ENCODE assay signal across 14 cellular contexts in the genomic region with DNA sequence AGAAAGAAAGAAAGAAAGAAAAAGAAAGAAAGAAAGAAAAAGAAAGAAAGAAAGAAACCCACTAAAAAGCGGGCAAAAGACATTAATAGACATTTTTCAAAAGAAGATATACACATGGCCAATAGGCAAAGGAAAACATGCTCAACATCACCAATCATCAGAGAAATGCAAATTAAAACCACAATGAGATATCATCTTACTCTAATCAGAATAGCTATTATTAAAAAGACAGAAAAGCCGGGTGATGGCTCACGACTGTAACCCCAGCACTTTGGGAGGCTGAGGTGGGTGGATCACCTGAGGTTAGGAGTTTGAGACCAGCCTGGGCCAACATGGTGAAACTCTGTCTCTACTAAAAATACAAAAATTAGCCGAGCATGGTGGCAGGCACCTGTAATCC. TPM values are rescaled to one million over a fixed set of nuclear protein-coding genes. Genes with fewer than 3 reads are reported as not detected.
DNase-seq lines count a peak whose midpoint lies in the region; ATAC-seq and TF ChIP-seq lines count a peak whose summit lies in the region.
"Not testable (repeated sequence)": the region's sequence is repeated elsewhere in the genome, so short reads cannot be mapped to it uniquely, and the experiment has no call there.
"Had no signal": no experiment of that assay in that cellular context is flagged by ENCODE, and none has a peak within 500 bp of the region (broad histone marks: within the 10 kb centered on the region; RNA-seq: fewer than 3 reads in every experiment).

No MANE protein-coding gene starts in this region.

- not testable (repeated sequence) for H3K79me2 ChIP-seq in KMS-11 (ENCODE audit: insufficient read depth, low read depth)

- H3K9ac ChIP-seq in KMS-11 = not testable (repeated sequence)

- ATAC-seq in CD4-positive, CD25-positive, alpha-beta regulatory T cell (ENCODE audit: low read depth in 2 of 2) = peak; percentile 25 to 30
- ATAC-seq in CD8-positive, alpha-beta T cell; stimulated activated memory B cell treated with anti-CD40 and anti-IgM and Interleukin-4, amounts not matched to agents 10 μg/mL and 1 μg/mL and 100 μg/mL, for 72 hours: not testable (repeated sequence)
- peak; percentile 41 for ATAC-seq in T-helper 17 cell

- DNase-seq in CD4-positive, CD25-positive, alpha-beta regulatory T cell = peak in 1 of 3 donors; percentile 44
- DNase-seq in CD8-positive, alpha-beta T cell; T-helper 17 cell; activated CD4-positive, alpha-beta memory T cell treated with anti-CD3 and anti-CD28 coated beads for 36 hours: not testable (repeated sequence)
- peak; percentile 63 for DNase-seq in activated effector memory CD4-positive, alpha-beta T cell treated with anti-CD3 and anti-CD28 coated beads, Interleukin-2, amount 50 U/mL, for 16 hours

- H3K4me1 Mint-ChIP-seq in CD4-positive, CD25-positive, alpha-beta regulatory T cell = peaks cover 8 to 58% (median 30%) of the 10 kb centered on the region in 4 donors
- H3K4me1 Mint-ChIP-seq in CD8-positive, alpha-beta T cell (ENCODE audit: low read depth) = peaks cover 42% of the 10 kb centered on the region
- peaks cover 29% of the 10 kb centered on the region for H3K4me1 Mint-ChIP-seq in T-helper 17 cell
- peaks cover 24% of the 10 kb centered on the region for H3K4me1 Mint-ChIP-seq in activated CD4-positive, alpha-beta memory T cell treated with anti-CD3 and anti-CD28 coated beads for 36 hours (ENCODE audit: low read depth)
- H3K4me1 Mint-ChIP-seq in stimulated activated memory B cell treated with anti-CD40 and anti-IgM and Interleukin-4, amounts not matched to agents 10 μg/mL and 1 μg/mL and 100 μg/mL, for 72 hours = peaks cover 22% of the 10 kb centered on the region

- not testable (repeated sequence) for H3K27me3 ChIP-seq in CD4-positive, CD25-positive, alpha-beta regulatory T cell (ENCODE audit: control insufficient read depth, insufficient read depth, low read length); CD8-positive, alpha-beta T cell (ENCODE audit: insufficient read depth, low read length); KMS-11 (ENCODE audit: insufficient read depth, low read depth)

- not testable (repeated sequence) for H3K36me3 ChIP-seq in CD4-positive, CD25-positive, alpha-beta regulatory T cell (ENCODE audit: control insufficient read depth, insufficient read depth, low read length); CD8-positive, alpha-beta T cell (ENCODE audit: insufficient read depth, low read length); KMS-11 (ENCODE audit: insufficient read depth)

- peak overlapping the region; percentile 65 for H3K4me3 ChIP-seq in CD4-positive, CD25-positive, alpha-beta regulatory T cell (ENCODE audit: low read depth, low read length)
- not testable (repeated sequence) for H3K4me3 ChIP-seq in CD8-positive, alpha-beta T cell (ENCODE audit: low read depth, low read length); KMS-11 (IDR thresholded peaks at IDR 0.05; ENCODE audit: insufficient read depth, low read depth, low read length)

- not testable (repeated sequence) for H3K9me3 ChIP-seq in CD4-positive, CD25-positive, alpha-beta regulatory T cell (ENCODE audit: control insufficient read depth in 2 of 2, low read length in 2 of 2); CD8-positive, alpha-beta T cell (ENCODE audit: low read length); T-helper 17 cell (ENCODE audit: control insufficient read depth, low read length, poor library complexity, severe bottlenecking)

- TF ChIP-seq CTCF in CD8-positive, alpha-beta T cell (IDR thresholded peaks at IDR 0.05); KMS-11 (conservative IDR thresholded peaks at IDR 0.05; ENCODE audit: low read depth, low read length): not testable (repeated sequence)

- H3K4me2 ChIP-seq in KMS-11 = peak overlapping the region; percentile 1; the same call in 1 of the 2 replicates

- POLR2A ChIA-PET in CD8-positive, alpha-beta T cell (lab: Charles Lee); activated CD4-positive, alpha-beta memory T cell treated with anti-CD3 and anti-CD28 coated beads for 36 hours (lab: Charles Lee): not testable (repeated sequence)

- H3K27ac Mint-ChIP-seq in CD4-positive, CD25-positive, alpha-beta regulatory T cell = peak overlapping the region; percentile 8 to 28 (median 16)
- H3K27ac Mint-ChIP-seq in CD8-positive, alpha-beta T cell = peak overlapping the region; percentile 32
- H3K27ac Mint-ChIP-seq in T-helper 17 cell = peak overlapping the region; percentile 14
- peak overlapping the region; percentile 2 for H3K27ac Mint-ChIP-seq in activated CD4-positive, alpha-beta memory T cell treated with anti-CD3 and anti-CD28 coated beads for 36 hours
- peak overlapping the region; percentile 10 for H3K27ac Mint-ChIP-seq in stimulated activated memory B cell treated with anti-CD40 and anti-IgM and Interleukin-4, amounts not matched to agents 10 μg/mL and 1 μg/mL and 100 μg/mL, for 72 hours

- not testable (repeated sequence) for H2AFZ ChIP-seq in KMS-11 (ENCODE audit: low read depth)

- not testable (repeated sequence) for H3K9me3 Mint-ChIP-seq in CD4-positive, CD25-positive, alpha-beta regulatory T cell; CD8-positive, alpha-beta T cell; activated CD4-positive, alpha-beta memory T cell treated with anti-CD3 and anti-CD28 coated beads for 36 hours; stimulated activated memory B cell treated with anti-CD40 and anti-IgM and Interleukin-4, amounts not matched to agents 10 μg/mL and 1 μg/mL and 100 μg/mL, for 72 hours

- peak overlapping the region; percentile 29 to 65 (median 42) for H3K4me3 Mint-ChIP-seq in CD4-positive, CD25-positive, alpha-beta regulatory T cell
- H3K4me3 Mint-ChIP-seq in CD8-positive, alpha-beta T cell; T-helper 17 cell; activated CD4-positive, alpha-beta memory T cell treated with anti-CD3 and anti-CD28 coated beads for 36 hours; stimulated activated memory B cell treated with anti-CD40 and anti-IgM and Interleukin-4, amounts not matched to agents 10 μg/mL and 1 μg/mL and 100 μg/mL, for 72 hours: not testable (repeated sequence)

- H3K4me1 ChIP-seq in CD4-positive, CD25-positive, alpha-beta regulatory T cell (ENCODE audit: control insufficient read depth, insufficient read depth, low read length, poor library complexity, severe bottlenecking) = peaks cover 35% of the 10 kb centered on the region
- H3K4me1 ChIP-seq in CD8-positive, alpha-beta T cell (ENCODE audit: insufficient read depth, low read length) = peaks cover 13% of the 10 kb centered on the region
- H3K4me1 ChIP-seq in KMS-11 (ENCODE audit: low read depth, poor library complexity, severe bottlenecking) = not testable (repeated sequence)

- H3K27me3 Mint-ChIP-seq in CD4-positive, CD25-positive, alpha-beta regulatory T cell; CD8-positive, alpha-beta T cell (ENCODE audit: low read depth); T-helper 17 cell; activated CD4-positive, alpha-beta memory T cell treated with anti-CD3 and anti-CD28 coated beads for 36 hours: not testable (repeated sequence)
- peaks cover 28% of the 10 kb centered on the region for H3K27me3 Mint-ChIP-seq in stimulated activated memory B cell treated with anti-CD40 and anti-IgM and Interleukin-4, amounts not matched to agents 10 μg/mL and 1 μg/mL and 100 μg/mL, for 72 hours

- intact Hi-C loops in CD8-positive, alpha-beta T cell (cut with DNase I, micrococcal nuclease); activated CD4-positive, alpha-beta memory T cell treated with anti-CD3 and anti-CD28 coated beads for 36 hours (cut with micrococcal nuclease): not testable (repeated sequence)

- CTCF ChIA-PET in CD8-positive, alpha-beta T cell (lab: Charles Lee) = interaction anchor here (0.5 to 1.0 kb wide), 4 partner anchors 11 to 366 kb away, joined by 3 to 4 read pairs (median 3); no protein-coding TSS in a partner anchor
- CTCF ChIA-PET in activated CD4-positive, alpha-beta memory T cell treated with anti-CD3 and anti-CD28 coated beads for 36 hours (lab: Charles Lee) = not testable (repeated sequence)

- not testable (repeated sequence) for H3K36me3 Mint-ChIP-seq in CD4-positive, CD25-positive, alpha-beta regulatory T cell; CD8-positive, alpha-beta T cell; T-helper 17 cell (ENCODE audit: low read depth); activated CD4-positive, alpha-beta memory T cell treated with anti-CD3 and anti-CD28 coated beads for 36 hours; stimulated activated memory B cell treated with anti-CD40 and anti-IgM and Interleukin-4, amounts not matched to agents 10 μg/mL and 1 μg/mL and 100 μg/mL, for 72 hours

- not testable (repeated sequence) for H4K20me1 ChIP-seq in KMS-11 (ENCODE audit: insufficient read depth)

- H3K27ac ChIP-seq in CD4-positive, CD25-positive, alpha-beta regulatory T cell (ENCODE audit: insufficient read depth, low read length, poor library complexity, severe bottlenecking); CD8-positive, alpha-beta T cell (ENCODE audit: low read depth, low read length); KMS-11: not testable (repeated sequence)

RNA-seq across cellular contexts. Expression of a gene that starts 5.5 kb away (rescaled TPM):
- not detected for total RNA-seq in CD4-positive, CD25-positive, alpha-beta regulatory T cell
- polyA plus RNA-seq in CD4-positive, CD25-positive, alpha-beta regulatory T cell = under 1 TPM in 2 of 4 donors, not detected in 2; 0.10 to 0.12 TPM
- not detected for total RNA-seq in CD8-positive, alpha-beta T cell
- total RNA-seq in T-helper 17 cell = not detected
- total RNA-seq in activated CD4-positive, alpha-beta memory T cell treated with anti-CD3 and anti-CD28 coated beads for 36 hours = under 1 TPM in 1 of 2 experiments, not detected in 1; 0.24 TPM
- total RNA-seq: Caco-2, GM23248, H1, H7 had no signal
- polyA plus RNA-seq: A549, BJ, GM23248, H1 had no signal

RNA-seq across cellular contexts. Expression of a gene that starts 9.5 kb away (rescaled TPM):
- total RNA-seq in CD4-positive, CD25-positive, alpha-beta regulatory T cell = 122 TPM
- 10 to 100 TPM; 25.3 to 64.3 (median 35.6) TPM for polyA plus RNA-seq in CD4-positive, CD25-positive, alpha-beta regulatory T cell
- 10 to 100 TPM; 80.0 to 83.1 TPM for total RNA-seq in CD8-positive, alpha-beta T cell
- total RNA-seq in T-helper 17 cell = 100 to 1,000 TPM; 103 to 121 TPM
- 100 to 1,000 TPM; 125 to 130 TPM for total RNA-seq in activated CD4-positive, alpha-beta memory T cell treated with anti-CD3 and anti-CD28 coated beads for 36 hours
- total RNA-seq: Caco-2, GM23248, H7 had no signal
- polyA plus RNA-seq: A549, BJ, GM23248 had no signal

RNA-seq across cellular contexts. Expression of a gene that starts 24.1 kb away (rescaled TPM):
- 17.6 TPM for total RNA-seq in CD4-positive, CD25-positive, alpha-beta regulatory T cell
- polyA plus RNA-seq in CD4-positive, CD25-positive, alpha-beta regulatory T cell = 1 to 10 TPM in 2 of 4 donors, under 1 TPM in 2; 0.25 to 1.5 (median 0.71) TPM
- total RNA-seq in CD8-positive, alpha-beta T cell = 10 to 100 TPM; 16.4 to 20.1 TPM
- 10 to 100 TPM; 17.1 to 19.2 TPM for total RNA-seq in T-helper 17 cell
- 10 to 100 TPM; 18.2 to 21.4 TPM for total RNA-seq in activated CD4-positive, alpha-beta memory T cell treated with anti-CD3 and anti-CD28 coated beads for 36 hours

RNA-seq across cellular contexts. Expression of a gene that starts 34.5 kb away (rescaled TPM):
- total RNA-seq in CD4-positive, CD25-positive, alpha-beta regulatory T cell = not detected
- under 1 TPM in 3 of 4 donors, not detected in 1; 0.06 to 0.54 (median 0.21) TPM for polyA plus RNA-seq in CD4-positive, CD25-positive, alpha-beta regulatory T cell
- total RNA-seq in CD8-positive, alpha-beta T cell = under 1 TPM; 0.36 to 0.46 TPM
- 1 to 10 TPM in 1 of 2 donors, under 1 TPM in 1; 0.44 to 1.4 TPM for total RNA-seq in T-helper 17 cell
- total RNA-seq in activated CD4-positive, alpha-beta memory T cell treated with anti-CD3 and anti-CD28 coated beads for 36 hours = under 1 TPM; 0.50 to 0.56 TPM
- total RNA-seq: Caco-2, GM12878, GM23248, H1, H7 had no signal
- polyA plus RNA-seq: BJ, GM12878, GM23248, H1 had no signal

RNA-seq across cellular contexts. Expression of a gene that starts 55.0 kb away (rescaled TPM):
- total RNA-seq in CD4-positive, CD25-positive, alpha-beta regulatory T cell = 142 TPM
- polyA plus RNA-seq in CD4-positive, CD25-positive, alpha-beta regulatory T cell = 10 to 100 TPM; 30.0 to 41.3 (median 35.9) TPM
- 100 to 1,000 TPM; 174 to 199 TPM for total RNA-seq in CD8-positive, alpha-beta T cell
- total RNA-seq in T-helper 17 cell = 100 to 1,000 TPM; 116 to 123 TPM
- 100 to 1,000 TPM in 1 of 2 experiments, 10 to 100 TPM in 1; 94.2 to 100 TPM for total RNA-seq in activated CD4-positive, alpha-beta memory T cell treated with anti-CD3 and anti-CD28 coated beads for 36 hours
